ENCODE assay signal across 1 cellular context in the genomic region with DNA sequence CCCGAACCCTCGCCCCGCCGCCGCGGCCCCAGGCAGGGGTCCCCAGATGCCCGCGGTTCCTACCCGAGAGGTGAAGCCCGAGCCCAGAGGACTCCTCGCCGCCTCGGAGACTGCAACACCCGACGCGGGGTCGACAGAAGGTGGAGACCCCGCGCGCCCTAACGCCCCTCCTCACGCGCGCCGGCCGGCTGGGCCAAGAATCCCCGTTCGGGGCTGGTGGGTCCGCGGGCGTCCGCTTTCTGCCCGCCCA.
A peak's percentile ranks its signal among the peaks of the same experiment; 100 is the strongest.
TF ChIP-seq lines count a peak whose summit lies in the region.

No MANE protein-coding gene starts in this region.

TF ChIP-seq in HepG2, 621 proteins besides CTCF, POLR2A, EP300 and RAD21 (continued from another document and continues in another):
- TF ChIP-seq GZF1 (CRISPR knock-in tag; IDR thresholded peaks at IDR 0.05) (0 out of 2 replicates have a peak, but pooled peaks have one; percentile 9), ZNF235 (CRISPR knock-in tag; IDR thresholded peaks at IDR 0.05; ENCODE audit: borderline replicate concordance) (peak; percentile 2; the same call in 1 of the 2 replicates), GFI1 (CRISPR knock-in tag; IDR thresholded peaks at IDR 0.05; ENCODE audit: borderline replicate concordance) (0 out of 2 replicates have a peak, but pooled peaks have one; percentile 25), POLR2G (IDR thresholded peaks at IDR 0.05; ENCODE audit: low read depth, low read length) (peak; percentile 51; the same call in 1 of the 2 replicates), JUN (CRISPR knock-in tag; IDR thresholded peaks at IDR 0.05) (peak; percentile 32; the same call in 1 of the 2 replicates), ZNF614 (CRISPR knock-in tag; IDR thresholded peaks at IDR 0.05; ENCODE audit: borderline replicate concordance) (no peak), TARDBP (CRISPR knock-in tag; IDR thresholded peaks at IDR 0.05) (peak; percentile 3; the same call in 1 of the 2 replicates), IRF9 (CRISPR knock-in tag; IDR thresholded peaks at IDR 0.05; ENCODE audit: borderline replicate concordance) (0 out of 2 replicates have a peak, but pooled peaks have one; percentile 3), PAXIP1 (CRISPR knock-in tag; conservative IDR thresholded peaks at IDR 0.05) (peak; percentile 28; the same call in 1 of the 2 replicates), ZNF460 (CRISPR knock-in tag; IDR thresholded peaks at IDR 0.05; ENCODE audit: borderline replicate concordance) (0 out of 2 replicates have a peak, but pooled peaks have one; percentile 27), HDAC1 (CRISPR knock-in tag; IDR thresholded peaks at IDR 0.05) (peak; percentile 8; the same call in 1 of the 2 replicates), ZNF547 (CRISPR knock-in tag; IDR thresholded peaks at IDR 0.05) (peak; percentile 88), ZNF337 (CRISPR knock-in tag; IDR thresholded peaks at IDR 0.05; ENCODE audit: borderline replicate concordance, low read depth) (no peak), SMAD1 (CRISPR knock-in tag; IDR thresholded peaks at IDR 0.05; ENCODE audit: borderline replicate concordance, low read depth) (no peak), ZBTB44 (CRISPR knock-in tag; IDR thresholded peaks at IDR 0.05) (no peak), MED8 (CRISPR knock-in tag; IDR thresholded peaks at IDR 0.05; ENCODE audit: insufficient replicate concordance) (no peak), HNF1B (CRISPR knock-in tag; IDR thresholded peaks at IDR 0.05) (0 out of 2 replicates have a peak, but pooled peaks have one; percentile 7), MAFF (IDR thresholded peaks at IDR 0.05; ENCODE audit: low read depth, low read length) (no peak), PAF1 (CRISPR knock-in tag; IDR thresholded peaks at IDR 0.05) (no peak), CENPX (CRISPR knock-in tag; IDR thresholded peaks at IDR 0.05) (no peak), PHF8 (CRISPR knock-in tag; IDR thresholded peaks at IDR 0.05) (peak; percentile 68), PLRG1 (conservative IDR thresholded peaks at IDR 0.05) (no peak), AKAP8 (CRISPR knock-in tag; IDR thresholded peaks at IDR 0.05) (0 out of 2 replicates have a peak, but pooled peaks have one; percentile 63), HDAC2 (CRISPR knock-in tag; IDR thresholded peaks at IDR 0.05) (no peak), MTF2 (CRISPR knock-in tag; IDR thresholded peaks at IDR 0.05; ENCODE audit: borderline replicate concordance) (peak; percentile 58; the same call in 1 of the 2 replicates), E2F1 (CRISPR knock-in tag; IDR thresholded peaks at IDR 0.05) (0 out of 2 replicates have a peak, but pooled peaks have one; percentile 30), PHF20 (CRISPR knock-in tag; IDR thresholded peaks at IDR 0.05) (peak; percentile 64; the same call in 1 of the 2 replicates), ZNF468 (CRISPR knock-in tag; IDR thresholded peaks at IDR 0.05) (no peak), ZNF543 (CRISPR knock-in tag; IDR thresholded peaks at IDR 0.05) (peak; percentile 68; the same call in 1 of the 2 replicates), CCDC6 (CRISPR knock-in tag; IDR thresholded peaks at IDR 0.05) (no peak), RBM39 (IDR thresholded peaks at IDR 0.05; ENCODE audit: low read depth, low read length, poor library complexity, severe bottlenecking) (peak; percentile 75), ZNF34 (CRISPR knock-in tag; IDR thresholded peaks at IDR 0.05; ENCODE audit: borderline replicate concordance) (peak; percentile 78; the same call in 1 of the 2 replicates)
- TF ChIP-seq, protein P1, sequence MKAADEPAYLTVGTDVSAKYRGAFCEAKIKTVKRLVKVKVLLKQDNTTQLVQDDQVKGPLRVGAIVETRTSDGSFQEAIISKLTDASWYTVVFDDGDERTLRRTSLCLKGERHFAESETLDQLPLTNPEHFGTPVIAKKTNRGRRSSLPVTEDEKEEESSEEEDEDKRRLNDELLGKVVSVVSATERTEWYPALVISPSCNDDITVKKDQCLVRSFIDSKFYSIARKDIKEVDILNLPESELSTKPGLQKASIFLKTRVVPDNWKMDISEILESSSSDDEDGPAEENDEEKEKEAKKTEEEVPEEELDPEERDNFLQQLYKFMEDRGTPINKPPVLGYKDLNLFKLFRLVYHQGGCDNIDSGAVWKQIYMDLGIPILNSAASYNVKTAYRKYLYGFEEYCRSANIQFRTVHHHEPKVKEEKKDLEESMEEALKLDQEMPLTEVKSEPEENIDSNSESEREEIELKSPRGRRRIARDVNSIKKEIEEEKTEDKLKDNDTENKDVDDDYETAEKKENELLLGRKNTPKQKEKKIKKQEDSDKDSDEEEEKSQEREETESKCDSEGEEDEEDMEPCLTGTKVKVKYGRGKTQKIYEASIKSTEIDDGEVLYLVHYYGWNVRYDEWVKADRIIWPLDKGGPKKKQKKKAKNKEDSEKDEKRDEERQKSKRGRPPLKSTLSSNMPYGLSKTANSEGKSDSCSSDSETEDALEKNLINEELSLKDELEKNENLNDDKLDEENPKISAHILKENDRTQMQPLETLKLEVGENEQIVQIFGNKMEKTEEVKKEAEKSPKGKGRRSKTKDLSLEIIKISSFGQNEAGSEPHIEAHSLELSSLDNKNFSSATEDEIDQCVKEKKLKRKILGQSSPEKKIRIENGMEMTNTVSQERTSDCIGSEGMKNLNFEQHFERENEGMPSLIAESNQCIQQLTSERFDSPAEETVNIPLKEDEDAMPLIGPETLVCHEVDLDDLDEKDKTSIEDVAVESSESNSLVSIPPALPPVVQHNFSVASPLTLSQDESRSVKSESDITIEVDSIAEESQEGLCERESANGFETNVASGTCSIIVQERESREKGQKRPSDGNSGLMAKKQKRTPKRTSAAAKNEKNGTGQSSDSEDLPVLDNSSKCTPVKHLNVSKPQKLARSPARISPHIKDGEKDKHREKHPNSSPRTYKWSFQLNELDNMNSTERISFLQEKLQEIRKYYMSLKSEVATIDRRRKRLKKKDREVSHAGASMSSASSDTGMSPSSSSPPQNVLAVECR (CRISPR knock-in tag; IDR thresholded peaks at IDR 0.05; ENCODE audit: borderline replicate concordance) = peak; percentile 70; the same call in 1 of the 2 replicates
- TF ChIP-seq, protein P2, sequence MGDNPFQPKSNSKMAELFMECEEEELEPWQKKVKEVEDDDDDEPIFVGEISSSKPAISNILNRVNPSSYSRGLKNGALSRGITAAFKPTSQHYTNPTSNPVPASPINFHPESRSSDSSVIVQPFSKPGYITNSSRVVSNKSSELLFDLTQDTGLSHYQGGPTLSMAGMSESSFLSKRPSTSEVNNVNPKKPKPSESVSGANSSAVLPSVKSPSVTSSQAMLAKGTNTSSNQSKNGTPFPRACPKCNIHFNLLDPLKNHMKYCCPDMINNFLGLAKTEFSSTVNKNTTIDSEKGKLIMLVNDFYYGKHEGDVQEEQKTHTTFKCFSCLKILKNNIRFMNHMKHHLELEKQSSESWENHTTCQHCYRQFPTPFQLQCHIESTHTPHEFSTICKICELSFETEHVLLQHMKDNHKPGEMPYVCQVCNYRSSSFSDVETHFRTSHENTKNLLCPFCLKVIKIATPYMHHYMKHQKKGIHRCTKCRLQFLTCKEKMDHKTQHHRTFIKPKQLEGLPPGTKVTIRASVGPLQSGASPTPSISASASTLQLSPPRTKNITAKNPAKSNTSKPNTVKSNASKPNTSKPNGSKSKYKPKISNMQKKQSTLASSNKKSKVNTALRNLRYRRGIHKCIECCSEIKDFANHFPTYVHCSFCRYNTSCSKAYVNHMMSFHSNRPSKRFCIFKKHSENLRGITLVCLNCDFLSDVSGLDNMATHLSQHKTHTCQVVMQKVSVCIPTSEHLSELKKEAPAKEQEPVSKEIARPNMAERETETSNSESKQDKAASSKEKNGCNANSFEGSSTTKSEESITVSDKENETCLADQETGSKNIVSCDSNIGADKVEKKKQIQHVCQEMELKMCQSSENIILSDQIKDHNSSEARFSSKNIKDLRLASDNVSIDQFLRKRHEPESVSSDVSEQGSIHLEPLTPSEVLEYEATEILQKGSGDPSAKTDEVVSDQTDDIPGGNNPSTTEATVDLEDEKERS (CRISPR knock-in tag; IDR thresholded peaks at IDR 0.05) = peak; percentile 14; the same call in 1 of the 2 replicates
- TF ChIP-seq, protein P3, sequence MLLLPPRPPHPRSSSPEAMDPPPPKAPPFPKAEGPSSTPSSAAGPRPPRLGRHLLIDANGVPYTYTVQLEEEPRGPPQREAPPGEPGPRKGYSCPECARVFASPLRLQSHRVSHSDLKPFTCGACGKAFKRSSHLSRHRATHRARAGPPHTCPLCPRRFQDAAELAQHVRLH (CRISPR knock-in tag; IDR thresholded peaks at IDR 0.05; ENCODE audit: borderline replicate concordance, low read depth) = 0 out of 2 replicates have a peak, but pooled peaks have one; percentile 4
- TF ChIP-seq, protein P4, sequence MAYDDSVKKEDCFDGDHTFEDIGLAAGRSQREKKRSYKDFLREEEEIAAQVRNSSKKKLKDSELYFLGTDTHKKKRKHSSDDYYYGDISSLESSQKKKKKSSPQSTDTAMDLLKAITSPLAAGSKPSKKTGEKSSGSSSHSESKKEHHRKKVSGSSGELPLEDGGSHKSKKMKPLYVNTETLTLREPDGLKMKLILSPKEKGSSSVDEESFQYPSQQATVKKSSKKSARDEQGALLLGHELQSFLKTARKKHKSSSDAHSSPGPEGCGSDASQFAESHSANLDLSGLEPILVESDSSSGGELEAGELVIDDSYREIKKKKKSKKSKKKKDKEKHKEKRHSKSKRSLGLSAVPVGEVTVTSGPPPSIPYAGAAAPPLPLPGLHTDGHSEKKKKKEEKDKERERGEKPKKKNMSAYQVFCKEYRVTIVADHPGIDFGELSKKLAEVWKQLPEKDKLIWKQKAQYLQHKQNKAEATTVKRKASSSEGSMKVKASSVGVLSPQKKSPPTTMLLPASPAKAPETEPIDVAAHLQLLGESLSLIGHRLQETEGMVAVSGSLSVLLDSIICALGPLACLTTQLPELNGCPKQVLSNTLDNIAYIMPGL (CRISPR knock-in tag; IDR thresholded peaks at IDR 0.05; ENCODE audit: borderline replicate concordance in 1 of 2, low read depth in 1 of 2) = peak in 1 of 2 experiments; percentile 77; a peak in 1 of 4 replicates
